18 cellular contexts compared by ENCODE assay signal in genomic region chr20:41169184-41169690, GRCh38. TPM values are rescaled to one million over a fixed set of nuclear protein-coding genes. Genes with fewer than 3 reads are reported as not detected.
DNase-seq lines count a peak whose midpoint lies in the region; ATAC-seq, FAIRE-seq and TF ChIP-seq lines count a peak whose summit lies in the region.
"Had no signal": no experiment of that assay in that cellular context is flagged by ENCODE, and none has a peak within 500 bp of the region (broad histone marks: within the 10 kb centered on the region; RNA-seq: fewer than 3 reads in every experiment).

No MANE protein-coding gene starts in this region.

- H3K27ac ChIP-seq in CD8-positive, alpha-beta T cell (ENCODE audit: low read depth, low read length) = no peak overlapping the region
- H3K27ac ChIP-seq: colonic mucosa, SK-N-MC had no signal

- no peaks in the 10 kb centered on the region for H3K27me3 ChIP-seq in CD8-positive, alpha-beta T cell (ENCODE audit: insufficient read depth, low read length)
- no peaks in the 10 kb centered on the region for H3K27me3 ChIP-seq in bronchial epithelial cell (ENCODE audit: control insufficient read depth, insufficient read depth, low read length)
- H3K27me3 ChIP-seq: colonic mucosa, MG63 had no signal

- no peak for ATAC-seq in activated T-cell treated with anti-CD3 and anti-CD28 coated beads, Interleukin-2, amount 50 U/mL, for 4 hours
- no peak for ATAC-seq in CD8-positive, alpha-beta T cell
- ATAC-seq: stimulated activated naive B cell treated with anti-CD40 and anti-IgM and Interleukin-4, amounts not matched to agents 10 μg/mL and 1 μg/mL and 100 μg/mL, for 72 hours had no signal

- DNase-seq in activated T-cell treated with anti-CD3 and anti-CD28 coated beads, Interleukin-2, amount 50 U/mL, for 24 hours = peak; percentile 6
- DNase-seq in activated T-cell treated with anti-CD3 and anti-CD28 coated beads, Interleukin-2, amount 50 U/mL, for 4 hours = no peak
- DNase-seq in CD8-positive, alpha-beta T cell = no peak
- DNase-seq in bronchial epithelial cell (ENCODE audit: low read depth) (no peak), posterior vena cava (ENCODE audit: low spot score) (peak; percentile 36), AML-193 (lab: John Stamatoyannopoulos, UW) (no peak), amniotic stem cell (lab: John Stamatoyannopoulos, UW) (no peak)
- no peak for DNase-seq in stimulated activated CD4-positive, alpha-beta T cell treated with anti-CD3 and anti-CD28 coated beads, Interleukin-15, amount 100 ng/mL, for 24 hours
- DNase-seq: COR-L47; GOT3; NCI-H146; stimulated activated naive B cell treated with anti-CD40 and anti-IgM and Interleukin-4, amounts not matched to agents 10 μg/mL and 1 μg/mL and 100 μg/mL, for 72 hours; T1000 had no signal

- H3K27me3 Mint-ChIP-seq in activated T-cell treated with anti-CD3 and anti-CD28 coated beads, Interleukin-2, amount 50 U/mL, for 24 hours = no peaks in the 10 kb centered on the region
- H3K27me3 Mint-ChIP-seq in activated T-cell treated with anti-CD3 and anti-CD28 coated beads, Interleukin-2, amount 50 U/mL, for 4 hours (ENCODE audit: low read depth) = no peaks in the 10 kb centered on the region
- no peaks in the 10 kb centered on the region for H3K27me3 Mint-ChIP-seq in CD8-positive, alpha-beta T cell (ENCODE audit: low read depth)

- peaks cover 99% of the 10 kb centered on the region for H3K36me3 Mint-ChIP-seq in activated T-cell treated with anti-CD3 and anti-CD28 coated beads, Interleukin-2, amount 50 U/mL, for 24 hours (ENCODE audit: low read depth)
- H3K36me3 Mint-ChIP-seq in activated T-cell treated with anti-CD3 and anti-CD28 coated beads, Interleukin-2, amount 50 U/mL, for 4 hours (ENCODE audit: insufficient read depth) = peaks cover 54% of the 10 kb centered on the region
- H3K36me3 Mint-ChIP-seq in CD8-positive, alpha-beta T cell = peaks cover 95% of the 10 kb centered on the region

- no peaks in the 10 kb centered on the region for H3K9me3 ChIP-seq in CD8-positive, alpha-beta T cell (ENCODE audit: low read length)
- H3K9me3 ChIP-seq: colonic mucosa, MG63 had no signal

- CTCF ChIA-PET in CD8-positive, alpha-beta T cell (lab: Charles Lee) = interaction anchor here (1.1 to 8.2 kb wide), 5 partner anchors 12 to 171 kb away, joined by 3 to 94 read pairs (median 58); partner anchors contain the start of gene LPIN3

- H3K4me3 ChIP-seq in CD8-positive, alpha-beta T cell (ENCODE audit: low read depth, low read length) = no peak overlapping the region
- H3K4me3 ChIP-seq in bronchial epithelial cell (ENCODE audit: low read depth, low read length) = no peak overlapping the region
- H3K4me3 ChIP-seq: colonic mucosa, MG63, SK-N-MC had no signal

- H3K9me3 Mint-ChIP-seq in activated T-cell treated with anti-CD3 and anti-CD28 coated beads, Interleukin-2, amount 50 U/mL, for 24 hours = no peaks in the 10 kb centered on the region
- no peaks in the 10 kb centered on the region for H3K9me3 Mint-ChIP-seq in activated T-cell treated with anti-CD3 and anti-CD28 coated beads, Interleukin-2, amount 50 U/mL, for 4 hours
- H3K9me3 Mint-ChIP-seq in CD8-positive, alpha-beta T cell = no peaks in the 10 kb centered on the region
- H3K9me3 Mint-ChIP-seq: mesothelial cell of epicardium; stimulated activated naive B cell treated with anti-CD40 and anti-IgM and Interleukin-4, amounts not matched to agents 10 μg/mL and 1 μg/mL and 100 μg/mL, for 72 hours had no signal

- H3K4me1 Mint-ChIP-seq in activated T-cell treated with anti-CD3 and anti-CD28 coated beads, Interleukin-2, amount 50 U/mL, for 24 hours (ENCODE audit: low read depth) = peaks cover 36% of the 10 kb centered on the region
- peaks cover 26% of the 10 kb centered on the region for H3K4me1 Mint-ChIP-seq in activated T-cell treated with anti-CD3 and anti-CD28 coated beads, Interleukin-2, amount 50 U/mL, for 4 hours (ENCODE audit: low read depth)
- H3K4me1 Mint-ChIP-seq in CD8-positive, alpha-beta T cell (ENCODE audit: low read depth) = peaks cover 52% of the 10 kb centered on the region
- H3K4me1 Mint-ChIP-seq: mesothelial cell of epicardium had no signal

- intact Hi-C loops in CD8-positive, alpha-beta T cell (cut with DNase I, micrococcal nuclease) = no loop called here
- intact Hi-C loops in posterior vena cava (cut with DNase I) = loop anchor here in 1 of 2 donors (5.0 kb wide), 1 partner anchor 173 kb away; the partner anchor contains the start of gene LPIN3

- peak overlapping the region; percentile 60 for H3K27ac Mint-ChIP-seq in activated T-cell treated with anti-CD3 and anti-CD28 coated beads, Interleukin-2, amount 50 U/mL, for 24 hours
- H3K27ac Mint-ChIP-seq in CD8-positive, alpha-beta T cell = peak overlapping the region; percentile 89
- H3K27ac Mint-ChIP-seq: mesothelial cell of epicardium had no signal

- no peak overlapping the region for H3K4me3 Mint-ChIP-seq in activated T-cell treated with anti-CD3 and anti-CD28 coated beads, Interleukin-2, amount 50 U/mL, for 24 hours
- H3K4me3 Mint-ChIP-seq in activated T-cell treated with anti-CD3 and anti-CD28 coated beads, Interleukin-2, amount 50 U/mL, for 4 hours = no peak overlapping the region
- no peak overlapping the region for H3K4me3 Mint-ChIP-seq in CD8-positive, alpha-beta T cell
- H3K4me3 Mint-ChIP-seq: mesothelial cell of epicardium; stimulated activated naive B cell treated with anti-CD40 and anti-IgM and Interleukin-4, amounts not matched to agents 10 μg/mL and 1 μg/mL and 100 μg/mL, for 72 hours had no signal

- no peak for TF ChIP-seq CTCF in CD8-positive, alpha-beta T cell (IDR thresholded peaks at IDR 0.05)
- no peak for TF ChIP-seq CTCF in bronchial epithelial cell (IDR thresholded peaks at IDR 0.05; ENCODE audit: insufficient read depth, low read length, severe bottlenecking)

- FAIRE-seq in bronchial epithelial cell (lab: Jason Lieb, UNC) = peak; percentile 18
- FAIRE-seq: endothelial cell of umbilical vein had no signal

- POLR2A ChIA-PET in CD8-positive, alpha-beta T cell (lab: Charles Lee) = interaction anchor here (1.4 kb wide), 1 partner anchor 10 kb away, joined by 3 read pairs; no protein-coding TSS in a partner anchor

- H3K4me1 ChIP-seq in CD8-positive, alpha-beta T cell (ENCODE audit: insufficient read depth, low read length) = peaks cover 48% of the 10 kb centered on the region
- H3K4me1 ChIP-seq: colonic mucosa had no signal

- peaks cover 92% of the 10 kb centered on the region for H3K36me3 ChIP-seq in CD8-positive, alpha-beta T cell (ENCODE audit: insufficient read depth, low read length)
- peaks cover 46% of the 10 kb centered on the region for H3K36me3 ChIP-seq in bronchial epithelial cell (ENCODE audit: control insufficient read depth, insufficient read depth, low read length)

RNA-seq across cellular contexts. Expression of gene PLCG1, which starts 31.9 kb away (rescaled TPM):
- 100 to 1,000 TPM in 1 of 3 donors, 10 to 100 TPM in 2; 89.1 to 104 (median 91.3) TPM for total RNA-seq in activated T-cell treated with anti-CD3 and anti-CD28 coated beads, Interleukin-2, amount 50 U/mL, for 4 hours
- 100 to 1,000 TPM; 335 to 366 TPM for total RNA-seq in CD8-positive, alpha-beta T cell
- 20.8 and 32.1 TPM in 2 replicates for total RNA-seq in bronchial epithelial cell
- total RNA-seq in posterior vena cava = 10 to 100 TPM; 81.0 to 83.0 TPM

Comparison
In these comparisons a context has a peak if more than half of its experiments do, and no peak if none do; other contexts are left out.
1. DNase-seq: peak in activated T-cell treated with anti-CD3 and anti-CD28 coated beads, Interleukin-2, amount 50 U/mL, for 24 hours (single experiment) and posterior vena cava (single experiment); none in activated T-cell treated with anti-CD3 and anti-CD28 coated beads, Interleukin-2, amount 50 U/mL, for 4 hours (single experiment), CD8-positive, alpha-beta T cell (0 of 7), bronchial epithelial cell (single experiment), AML-193 (0 of 2), amniotic stem cell (single experiment) and stimulated activated CD4-positive, alpha-beta T cell treated with anti-CD3 and anti-CD28 coated beads, Interleukin-15, amount 100 ng/mL, for 24 hours (single experiment).